ENCODE assay signal across 8 cellular contexts in the genomic region with DNA sequence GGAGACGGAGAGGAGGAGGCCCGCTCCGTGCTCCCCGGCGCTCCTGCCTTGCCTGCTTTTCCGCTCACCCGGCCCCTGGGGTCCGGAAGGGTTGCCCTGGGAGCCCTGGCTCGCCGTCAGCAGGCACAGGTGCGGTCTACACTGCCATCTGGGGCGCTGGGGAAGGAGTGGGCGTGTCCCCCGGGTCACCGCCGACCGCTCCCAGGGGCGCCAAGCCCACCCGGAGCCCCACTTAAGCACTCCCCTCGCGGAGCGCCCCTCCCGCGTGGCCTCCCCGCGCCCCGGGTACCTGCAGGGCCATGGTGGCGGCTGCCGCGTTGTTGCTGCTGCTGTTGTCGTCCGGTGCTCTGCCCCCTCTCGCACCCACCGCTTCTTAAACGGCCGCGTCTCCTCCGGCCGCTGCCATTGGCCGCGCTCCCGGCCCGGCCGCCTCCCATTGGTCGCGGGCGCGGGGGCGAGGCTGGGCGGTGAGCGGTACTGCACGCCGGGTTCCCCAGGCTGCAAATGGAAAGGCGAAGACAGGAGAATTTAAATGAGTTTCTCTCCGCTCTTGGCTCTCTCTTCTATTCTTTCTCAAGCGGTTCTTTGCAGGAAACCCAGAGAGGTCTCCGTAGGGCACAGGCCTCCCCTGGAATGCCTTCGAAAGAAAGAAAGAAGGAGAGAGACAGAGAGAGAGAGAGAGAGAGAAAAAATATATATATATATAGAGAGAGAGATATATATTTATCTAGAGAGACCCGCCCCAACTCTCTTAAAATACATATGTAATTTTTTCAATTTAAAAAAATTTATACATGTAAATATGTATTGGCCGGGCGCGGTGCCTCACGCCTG. TPM values are rescaled to one million over a fixed set of nuclear protein-coding genes. Genes with fewer than 3 reads are reported as not detected.
DNase-seq lines count a peak whose midpoint lies in the region; ATAC-seq, FAIRE-seq and TF ChIP-seq lines count a peak whose summit lies in the region.

A gene (minus strand): TSS at position 349 of the 834 bp plus-strand sequence. CDS start 48 bp downstream, at position 301.

- H3K4me2 ChIP-seq in hepatocyte: peak within 1 kb of the TSS; percentile 96

- intact Hi-C loops in aorta (cut with DNase I): no loop called here

- no peak for TF ChIP-seq CTCF in hepatocyte (IDR thresholded peaks at IDR 0.05; ENCODE audit: poor library complexity)
- TF ChIP-seq CTCF in retinal pigment epithelial cell (conservative IDR thresholded peaks at IDR 0.05; ENCODE audit: low read depth, low read length): no peak

- H4K20me1 ChIP-seq in hepatocyte (ENCODE audit: insufficient read depth, poor library complexity, severe bottlenecking): no peaks in the 10 kb centered on the region

- no peaks in the 10 kb centered on the region for H3K9me3 ChIP-seq in hepatocyte (ENCODE audit: low read depth)
- H3K9me3 ChIP-seq in aorta (ENCODE audit: control insufficient read depth, low read length): no peaks in the 10 kb centered on the region

- H3K79me2 ChIP-seq in hepatocyte: no peaks in the 10 kb centered on the region

- no peaks in the 10 kb centered on the region for H3K4me1 ChIP-seq in hepatocyte (ENCODE audit: insufficient read depth)
- H3K4me1 ChIP-seq in aorta (ENCODE audit: control insufficient read depth in 1 of 2, insufficient read depth in 2 of 2, low read length in 2 of 2): no peaks in the 10 kb centered on the region

- FAIRE-seq in GM12891 (lab: Jason Lieb, UNC): peak; percentile 96

- no peak for TF ChIP-seq POLR2A in GM12891 (IDR thresholded peaks at IDR 0.05; ENCODE audit: low read depth, low read length)

- H3K36me3 ChIP-seq in hepatocyte (replicated peaks; ENCODE audit: insufficient read depth, low read depth) (no peaks in the 10 kb centered on the region), aorta (ENCODE audit: control insufficient read depth in 1 of 2, insufficient read depth in 2 of 2, low read length in 1 of 2) (no peaks in the 10 kb centered on the region)

- peak within 1 kb of the TSS; percentile 47 for H3K4me3 ChIP-seq in hepatocyte
- peak within 1 kb of the TSS; percentile 65 for H3K4me3 ChIP-seq in retinal pigment epithelial cell (ENCODE audit: low read length)
- peak within 1 kb of the TSS; percentile 2 to 15 for H3K4me3 ChIP-seq in aorta (ENCODE audit: low read length in 2 of 2)

- WGBS in hepatocyte (ENCODE audit: low lambda C conversion rate, missing lambda C conversion rate): 8% methylated on average over 55 of the region's 63 CpGs
- WGBS in aorta, 2 donors: 6% methylated on average over 61 to 63 of the region's 63 CpGs

- no peaks in the 10 kb centered on the region for H3K9me2 ChIP-seq in hepatocyte (replicated peaks; ENCODE audit: insufficient read depth)

- peak within 1 kb of the TSS; percentile 74 for H2AFZ ChIP-seq in hepatocyte

- no peaks in the 10 kb centered on the region for H3K27me3 ChIP-seq in hepatocyte
- no peaks in the 10 kb centered on the region for H3K27me3 ChIP-seq in aorta (ENCODE audit: control insufficient read depth in 1 of 2, insufficient read depth in 2 of 2, low read length in 1 of 2)

- peak; percentile 93 for DNase-seq in GM12891 (ENCODE audit: insufficient read length, low spot score)
- peak; percentile 69 to 90 (median 88) for DNase-seq in NCI-H1417 (lab: John Stamatoyannopoulos, UW)
- peak; percentile 68 to 89 (median 73) for DNase-seq in T-helper 2 cell
- peak in 57 of 58 donors; percentile 2 to 88 (median 68) for DNase-seq in anterior cingulate cortex (lab: John Stamatoyannopoulos, UW)
- DNase-seq in hepatocyte (ENCODE audit: low spot score): peak; percentile 89
- peak; percentile 42 for DNase-seq in retinal pigment epithelial cell (ENCODE audit: low read depth)
- peak; percentile 78 to 92 for DNase-seq in aorta

- ATAC-seq in HG02759 (IDR thresholded peaks at IDR 0.05; ENCODE audit: unreplicated experiment) (peak; percentile 100), aorta (ENCODE audit: low FRiP score) (peak; percentile 94)

- H3K27ac ChIP-seq in hepatocyte: no peak within 1 kb of the TSS
- no peak within 1 kb of the TSS for H3K27ac ChIP-seq in aorta (ENCODE audit: low read depth in 1 of 2, low read length in 2 of 2)

TF ChIP-seq in GM12891, 5 proteins besides CTCF, POLR2A, EP300 and RAD21:
- TF ChIP-seq PAX5 (IDR thresholded peaks at IDR 0.05; ENCODE audit: insufficient read depth, low read length, severe bottlenecking) (no peak), TAF1 (IDR thresholded peaks at IDR 0.05; ENCODE audit: low read depth, low read length) (no peak), SPI1 (IDR thresholded peaks at IDR 0.05; ENCODE audit: low read depth, low read length) (no peak), POU2F2 (IDR thresholded peaks at IDR 0.05; ENCODE audit: low read depth, low read length) (no peak), POLR2AphosphoS5 (IDR thresholded peaks at IDR 0.05; ENCODE audit: low read depth, low read length) (no peak)

RNA-seq across cellular contexts. Expression of the gene that starts here (rescaled TPM):
- polyA plus RNA-seq in GM12891 (2012; ENCODE audit: low read depth, missing spikeins): 0.41 TPM
- 1.8 and 1.9 TPM in 2 replicates for total RNA-seq in hepatocyte
- polyA plus RNA-seq in hepatocyte: 0.36 and 0.38 TPM in 2 replicates
- total RNA-seq in aorta: not detected
- not detected for polyA plus RNA-seq in aorta

Comparison
In these comparisons a context has a peak if more than half of its experiments do, and no peak if none do; other contexts are left out.
1. Peak in DNase-seq, ATAC-seq and H3K4me3 ChIP-seq in aorta; RNA of the gene not detected or under 1 TPM.
2. DNase-seq: peak in every context shown above with its lines; median percentile 93 in GM12891; 89 in hepatocyte; 88 in NCI-H1417; 85 in aorta; 73 in T-helper 2 cell; 68 in anterior cingulate cortex; 42 in retinal pigment epithelial cell.
3. H3K4me3 ChIP-seq: peak in every context shown above with its lines; median percentile 65 in retinal pigment epithelial cell; 47 in hepatocyte; 8 in aorta.